1 cellular context compared by ENCODE assay signal in the genomic region with DNA sequence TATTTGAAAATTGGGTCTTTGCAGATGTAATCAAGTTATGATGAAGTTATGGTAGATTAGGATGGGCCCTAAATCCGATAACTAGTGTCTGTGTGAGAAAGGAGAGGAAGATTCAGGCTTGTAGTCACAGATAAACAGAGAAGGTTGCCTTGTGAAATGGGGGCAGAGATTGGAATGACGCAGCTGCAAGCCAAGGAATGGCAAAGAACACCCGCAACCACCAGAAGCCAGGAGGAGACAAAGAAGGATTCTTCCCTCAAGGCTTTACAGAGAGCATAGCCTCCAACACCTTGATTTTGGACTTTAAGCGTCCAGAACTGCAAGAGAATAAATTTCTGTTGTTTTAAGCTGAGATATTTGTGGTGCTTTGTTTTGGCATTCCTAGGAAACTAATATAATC.
TF ChIP-seq lines count a peak whose summit lies in the region.

No MANE protein-coding gene starts in this region.

TF ChIP-seq in GM23338, 12 proteins besides CTCF, POLR2A, EP300 and RAD21 (continued from another document):
- TF ChIP-seq, protein P1, sequence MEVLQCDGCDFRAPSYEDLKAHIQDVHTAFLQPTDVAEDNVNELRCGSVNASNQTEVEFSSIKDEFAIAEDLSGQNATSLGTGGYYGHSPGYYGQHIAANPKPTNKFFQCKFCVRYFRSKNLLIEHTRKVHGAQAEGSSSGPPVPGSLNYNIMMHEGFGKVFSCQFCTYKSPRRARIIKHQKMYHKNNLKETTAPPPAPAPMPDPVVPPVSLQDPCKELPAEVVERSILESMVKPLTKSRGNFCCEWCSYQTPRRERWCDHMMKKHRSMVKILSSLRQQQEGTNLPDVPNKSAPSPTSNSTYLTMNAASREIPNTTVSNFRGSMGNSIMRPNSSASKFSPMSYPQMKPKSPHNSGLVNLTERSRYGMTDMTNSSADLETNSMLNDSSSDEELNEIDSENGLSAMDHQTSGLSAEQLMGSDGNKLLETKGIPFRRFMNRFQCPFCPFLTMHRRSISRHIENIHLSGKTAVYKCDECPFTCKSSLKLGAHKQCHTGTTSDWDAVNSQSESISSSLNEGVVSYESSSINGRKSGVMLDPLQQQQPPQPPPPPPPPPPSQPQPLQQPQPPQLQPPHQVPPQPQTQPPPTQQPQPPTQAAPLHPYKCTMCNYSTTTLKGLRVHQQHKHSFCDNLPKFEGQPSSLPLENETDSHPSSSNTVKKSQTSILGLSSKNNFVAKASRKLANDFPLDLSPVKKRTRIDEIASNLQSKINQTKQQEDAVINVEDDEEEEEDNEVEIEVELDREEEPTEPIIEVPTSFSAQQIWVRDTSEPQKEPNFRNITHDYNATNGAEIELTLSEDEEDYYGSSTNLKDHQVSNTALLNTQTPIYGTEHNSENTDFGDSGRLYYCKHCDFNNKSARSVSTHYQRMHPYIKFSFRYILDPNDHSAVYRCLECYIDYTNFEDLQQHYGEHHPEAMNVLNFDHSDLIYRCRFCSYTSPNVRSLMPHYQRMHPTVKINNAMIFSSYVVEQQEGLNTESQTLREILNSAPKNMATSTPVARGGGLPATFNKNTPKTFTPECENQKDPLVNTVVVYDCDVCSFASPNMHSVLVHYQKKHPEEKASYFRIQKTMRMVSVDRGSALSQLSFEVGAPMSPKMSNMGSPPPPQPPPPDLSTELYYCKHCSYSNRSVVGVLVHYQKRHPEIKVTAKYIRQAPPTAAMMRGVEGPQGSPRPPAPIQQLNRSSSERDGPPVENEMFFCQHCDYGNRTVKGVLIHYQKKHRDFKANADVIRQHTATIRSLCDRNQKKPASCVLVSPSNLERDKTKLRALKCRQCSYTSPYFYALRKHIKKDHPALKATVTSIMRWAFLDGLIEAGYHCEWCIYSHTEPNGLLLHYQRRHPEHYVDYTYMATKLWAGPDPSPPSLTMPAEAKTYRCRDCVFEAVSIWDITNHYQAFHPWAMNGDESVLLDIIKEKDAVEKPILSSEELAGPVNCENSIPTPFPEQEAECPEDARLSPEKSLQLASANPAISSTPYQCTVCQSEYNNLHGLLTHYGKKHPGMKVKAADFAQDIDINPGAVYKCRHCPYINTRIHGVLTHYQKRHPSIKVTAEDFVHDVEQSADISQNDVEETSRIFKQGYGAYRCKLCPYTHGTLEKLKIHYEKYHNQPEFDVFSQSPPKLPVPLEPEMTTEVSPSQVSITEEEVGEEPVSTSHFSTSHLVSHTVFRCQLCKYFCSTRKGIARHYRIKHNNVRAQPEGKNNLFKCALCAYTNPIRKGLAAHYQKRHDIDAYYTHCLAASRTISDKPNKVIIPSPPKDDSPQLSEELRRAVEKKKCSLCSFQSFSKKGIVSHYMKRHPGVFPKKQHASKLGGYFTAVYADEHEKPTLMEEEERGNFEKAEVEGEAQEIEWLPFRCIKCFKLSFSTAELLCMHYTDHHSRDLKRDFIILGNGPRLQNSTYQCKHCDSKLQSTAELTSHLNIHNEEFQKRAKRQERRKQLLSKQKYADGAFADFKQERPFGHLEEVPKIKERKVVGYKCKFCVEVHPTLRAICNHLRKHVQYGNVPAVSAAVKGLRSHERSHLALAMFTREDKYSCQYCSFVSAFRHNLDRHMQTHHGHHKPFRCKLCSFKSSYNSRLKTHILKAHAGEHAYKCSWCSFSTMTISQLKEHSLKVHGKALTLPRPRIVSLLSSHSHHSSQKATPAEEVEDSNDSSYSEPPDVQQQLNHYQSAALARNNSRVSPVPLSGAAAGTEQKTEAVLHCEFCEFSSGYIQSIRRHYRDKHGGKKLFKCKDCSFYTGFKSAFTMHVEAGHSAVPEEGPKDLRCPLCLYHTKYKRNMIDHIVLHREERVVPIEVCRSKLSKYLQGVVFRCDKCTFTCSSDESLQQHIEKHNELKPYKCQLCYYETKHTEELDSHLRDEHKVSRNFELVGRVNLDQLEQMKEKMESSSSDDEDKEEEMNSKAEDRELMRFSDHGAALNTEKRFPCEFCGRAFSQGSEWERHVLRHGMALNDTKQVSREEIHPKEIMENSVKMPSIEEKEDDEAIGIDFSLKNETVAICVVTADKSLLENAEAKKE (CRISPR knock-in tag; IDR thresholded peaks at IDR 0.05) = peak; percentile 91; the same call in 1 of the 2 replicates
